ENCODE assay signal across 24 cellular contexts in genomic region chr13:40469581-40470282, GRCh38.
DNase-seq lines count a peak whose midpoint lies in the region; ATAC-seq and TF ChIP-seq lines count a peak whose summit lies in the region.
"Had no signal": no experiment of that assay in that cellular context is flagged by ENCODE, and none has a peak within 500 bp of the region (broad histone marks: within the 10 kb centered on the region; RNA-seq: fewer than 3 reads in every experiment).

No MANE protein-coding gene starts in this region.

- intact Hi-C loops in esophagus muscularis mucosa (cut with DNase I) (no loop called here), left ventricle myocardium superior (cut with micrococcal nuclease) (no loop called here)

- H3K9me3 ChIP-seq in GM23248 (ENCODE audit: low read depth) (no peaks in the 10 kb centered on the region), esophagus muscularis mucosa (no peaks in the 10 kb centered on the region), skeletal muscle tissue (ENCODE audit: control insufficient read depth in 3 of 3, low read length in 3 of 3) (no peaks in the 10 kb centered on the region)
- H3K9me3 ChIP-seq: A549, left lung had no signal

- H4K20me1 ChIP-seq in GM23248 (ENCODE audit: insufficient read depth): no peaks in the 10 kb centered on the region

- no peaks in the 10 kb centered on the region for H3K9me2 ChIP-seq in GM23248 (ENCODE audit: insufficient read depth)

- H3K4me2 ChIP-seq in GM23248 (ENCODE audit: unreplicated experiment): no peak overlapping the region
- H3K4me2 ChIP-seq: A549, KMS-11 had no signal

- H3K36me3 ChIP-seq in GM23248 (ENCODE audit: low read depth) (no peaks in the 10 kb centered on the region), esophagus muscularis mucosa (no peaks in the 10 kb centered on the region), skeletal muscle tissue (ENCODE audit: control insufficient read depth in 3 of 3, insufficient read depth in 3 of 3, low read length in 3 of 3) (no peaks in the 10 kb centered on the region)
- H3K36me3 ChIP-seq: left lung had no signal

- TF ChIP-seq POLR2A in esophagus muscularis mucosa (IDR thresholded peaks at IDR 0.05; ENCODE audit: low read depth): no peak

- no peaks in the 10 kb centered on the region for H3K79me2 ChIP-seq in GM23248 (ENCODE audit: insufficient read depth)

- DNase-seq in GM23248 (peak; percentile 9), esophagus muscularis mucosa (ENCODE audit: extremely low spot score) (no peak), left ventricle myocardium superior (no peak), foreskin fibroblast (no peak), GDM1 (lab: John Stamatoyannopoulos, UW) (no peak), NCI-H1048 (lab: John Stamatoyannopoulos, UW) (no peak)
- DNase-seq: activated CD4-positive, alpha-beta T cell treated with anti-CD3 and anti-CD28 coated beads, Interleukin-2, amount 50 U/mL, for 4 hours; activated CD4-positive, CD25-positive, alpha-beta regulatory T cell; activated naive CD4-positive, alpha-beta T cell; CD4-positive, alpha-beta T cell; glutamatergic neuron; left lung; MM.1S; naive thymus-derived CD4-positive, alpha-beta T cell; NCI-H2081; NCI-H526 treated with DMSO at 0.1 percent for 48 hours; NK-92 treated with Interleukin-12 subunit alpha and Interleukin-12 subunit beta, amount 100 ng/mL, for 24 hours; stimulated activated naive CD4-positive, alpha-beta T cell treated with Interleukin-2 at 50 U/mL for 16 hours had no signal

- in situ Hi-C loops in GM23248 (cut with MboI): no loop called here

- H3K9ac ChIP-seq in GM23248 (no peak overlapping the region), skeletal muscle tissue (ENCODE audit: low read depth in 1 of 3, low read length in 3 of 3) (no peak overlapping the region)
- H3K9ac ChIP-seq: KMS-11 had no signal

- H3F3A ChIP-seq in GM23248 (ENCODE audit: insufficient read depth): no peaks in the 10 kb centered on the region

- WGBS in GM23248 (ENCODE audit: low coverage in 1 of 2, low lambda C conversion rate in 2 of 2, missing lambda C conversion rate in 2 of 2), 2 experiments: 69 to 78% methylated on average over 10 of the region's 10 CpGs
- 93% methylated on average over 10 of the region's 10 CpGs for WGBS in esophagus muscularis mucosa

- ATAC-seq in left ventricle myocardium superior (peak; percentile 67), GM19328 (IDR thresholded peaks at IDR 0.05; ENCODE audit: unreplicated experiment) (no peak)
- ATAC-seq: A549; left lung; naive thymus-derived CD4-positive, alpha-beta T cell; SK-N-SH treated with all-trans-retinoic acid at 6 μM for 48 hours had no signal

- no peak overlapping the region for H2AFZ ChIP-seq in GM23248

- H3K27ac ChIP-seq in GM23248 (no peak overlapping the region), esophagus muscularis mucosa (replicated peaks in 1 of 4) (peak overlapping the region in 3 of 4 donors; percentile 50 to 68 (median 55)), skeletal muscle tissue (ENCODE audit: low read depth, low read length) (peak overlapping the region; percentile 59)
- H3K27ac ChIP-seq: A549, KMS-11, left lung had no signal

- H3K27me3 ChIP-seq in GM23248 (replicated peaks; ENCODE audit: insufficient read depth) (no peaks in the 10 kb centered on the region), esophagus muscularis mucosa (no peaks in the 10 kb centered on the region), skeletal muscle tissue (ENCODE audit: control insufficient read depth in 3 of 3, insufficient read depth in 3 of 3, low read length in 3 of 3) (no peaks in the 10 kb centered on the region)
- H3K27me3 ChIP-seq: left lung had no signal

- H3K4me1 ChIP-seq in GM23248 (ENCODE audit: insufficient read depth): no peaks in the 10 kb centered on the region
- peaks cover 0 to 10% (median 0%) of the 10 kb centered on the region in 4 donors for H3K4me1 ChIP-seq in esophagus muscularis mucosa
- H3K4me1 ChIP-seq in skeletal muscle tissue (ENCODE audit: control insufficient read depth in 3 of 3, insufficient read depth in 3 of 3, low read length in 3 of 3): peaks cover 10 to 21% (median 20%) of the 10 kb centered on the region in 3 donors
- H3K4me1 ChIP-seq: A549, left lung had no signal

- no peak for TF ChIP-seq EP300 in esophagus muscularis mucosa (IDR thresholded peaks at IDR 0.05)

- H3K4me3 ChIP-seq in GM23248 (no peak overlapping the region), esophagus muscularis mucosa (no peak overlapping the region), skeletal muscle tissue (ENCODE audit: low read length in 3 of 3) (no peak overlapping the region), foreskin fibroblast (ENCODE audit: low read depth in 1 of 2, low read length in 2 of 2) (no peak overlapping the region)
- H3K4me3 ChIP-seq: A549, left lung, skin epidermis had no signal

- TF ChIP-seq CTCF in esophagus muscularis mucosa (IDR thresholded peaks at IDR 0.05) (no peak), foreskin fibroblast (IDR thresholded peaks at IDR 0.05; ENCODE audit: low read depth, low read length) (no peak)
